1 cellular context compared by ENCODE assay signal in the genomic region with DNA sequence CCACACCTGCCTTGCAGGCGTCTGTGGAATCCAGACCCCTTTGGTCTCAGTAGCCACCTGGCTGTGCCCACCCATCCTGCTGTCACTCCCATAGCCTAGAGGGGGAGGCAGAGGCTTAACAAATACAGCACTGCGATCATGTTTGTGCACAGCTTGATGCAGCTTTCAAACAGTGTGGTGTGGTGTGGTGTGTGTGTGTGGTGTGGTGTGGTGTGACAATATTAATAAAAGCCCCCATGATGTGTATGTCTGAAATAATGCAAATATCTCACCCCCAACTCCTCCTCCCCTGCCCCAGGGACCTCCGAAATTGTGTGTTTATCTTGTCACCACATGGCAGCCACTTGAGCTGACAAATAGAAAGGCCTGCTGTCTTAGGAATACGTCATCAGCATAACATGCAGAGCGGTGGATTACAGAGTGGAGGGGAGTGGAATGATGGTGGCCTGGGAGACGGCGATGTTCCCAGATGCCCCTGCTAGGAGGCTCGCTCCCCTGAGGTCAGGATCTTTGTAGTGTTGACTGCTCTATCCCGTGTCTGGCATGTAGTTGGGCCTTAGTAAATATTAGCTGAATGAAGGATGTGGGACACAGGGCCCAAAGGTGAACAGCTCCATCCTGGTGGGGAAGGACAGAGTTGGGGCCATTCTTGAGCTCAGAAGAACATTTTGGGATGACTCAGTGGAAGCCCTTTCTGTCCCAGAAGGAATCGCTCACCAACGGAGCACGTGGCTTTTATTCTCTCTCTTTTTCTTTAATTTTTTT.
A peak's percentile ranks its signal among the peaks of the same experiment; 100 is the strongest.
TF ChIP-seq lines count a peak whose summit lies in the region.

No MANE protein-coding gene starts in this region.

TF ChIP-seq in neural cell, 6 proteins besides CTCF, POLR2A, EP300 and RAD21 (continued from another document):
- TF ChIP-seq SMC3 (conservative IDR thresholded peaks at IDR 0.05; ENCODE audit: poor library complexity) = peak; percentile 68
- no peak for TF ChIP-seq TAF1 (IDR thresholded peaks at IDR 0.05; ENCODE audit: low read depth)
- TF ChIP-seq MXI1 (conservative IDR thresholded peaks at IDR 0.05; ENCODE audit: poor library complexity, severe bottlenecking) = peak; percentile 80
